7 cellular contexts compared by ENCODE assay signal in genomic region chr14:50260511-50260910, GRCh38. TPM values are rescaled to one million over a fixed set of nuclear protein-coding genes. Genes with fewer than 3 reads are reported as not detected.
A peak's percentile ranks its signal among the peaks of the same experiment; 100 is the strongest.
DNase-seq lines count a peak whose midpoint lies in the region; ATAC-seq and TF ChIP-seq lines count a peak whose summit lies in the region.

No MANE protein-coding gene starts in this region.

- ATAC-seq in psoas muscle, result peak in 2 of 4 donors; percentile 50 to 70

- WGBS in GM23248 (ENCODE audit: low coverage in 1 of 2, low lambda C conversion rate in 2 of 2, missing lambda C conversion rate in 2 of 2), 2 experiments, result 56% methylated on average over 3 of the region's 3 CpGs
- WGBS in psoas muscle, 3 donors, result 27 to 39% (median 30%) methylated on average over 3 of the region's 3 CpGs

- TF ChIP-seq CTCF in fibroblast of mammary gland (conservative IDR thresholded peaks at IDR 0.05; ENCODE audit: control insufficient read depth, insufficient read depth, low read depth, low read length) (peak; percentile 66), psoas muscle (IDR thresholded peaks at IDR 0.05) (peak; percentile 37)

- in situ Hi-C loops in GM23248 (cut with MboI) (no loop called here), SK-MEL-5 (cut with HindIII; ENCODE audit: low pct_unique_long_range_greater_than_20kb, low sequenced_read_pairs) (no loop called here)

- H4K20me1 ChIP-seq in GM23248 (ENCODE audit: insufficient read depth), result no peaks in the 10 kb centered on the region

- H3F3A ChIP-seq in GM23248 (ENCODE audit: insufficient read depth), result no peaks in the 10 kb centered on the region

- H3K9ac ChIP-seq in GM23248, result no peak overlapping the region

- H2AFZ ChIP-seq in GM23248, result no peak overlapping the region

- H3K4me3 ChIP-seq in GM23248 (no peak overlapping the region), fibroblast of mammary gland (ENCODE audit: control insufficient read depth, low read depth, low read length) (no peak overlapping the region), psoas muscle (no peak overlapping the region)

- no peaks in the 10 kb centered on the region for H3K4me1 ChIP-seq in GM23248 (ENCODE audit: insufficient read depth)
- H3K4me1 ChIP-seq in psoas muscle, result peaks cover 15% of the 10 kb centered on the region

- H3K27me3 ChIP-seq in GM23248 (replicated peaks; ENCODE audit: insufficient read depth) (no peaks in the 10 kb centered on the region), psoas muscle (ENCODE audit: insufficient read depth in 3 of 3, low read length in 2 of 3) (no peaks in the 10 kb centered on the region)

- H3K9me3 ChIP-seq in GM23248 (ENCODE audit: low read depth) (no peaks in the 10 kb centered on the region), psoas muscle (no peaks in the 10 kb centered on the region)

- DNase-seq in DMS114 treated with DMSO at 0.1 percent for 48 hours (lab: John Stamatoyannopoulos, UW; ENCODE audit: unreplicated experiment) (peak; percentile 8), GM23248 (peak; percentile 65), SK-MEL-5 (ENCODE audit: low read depth, low spot score) (peak; percentile 62), fibroblast of mammary gland (ENCODE audit: low read depth) (peak; percentile 58), psoas muscle (no peak), LoVo (ENCODE audit: low spot score) (no peak)
- DNase-seq in activated CD4-positive, CD25-positive, alpha-beta regulatory T cell treated with anti-CD3 and anti-CD28 coated beads, Interleukin-2, amount 50 U/mL, for 72 hours, result no peak

- intact Hi-C loops in psoas muscle (cut with DNase I), result no loop called here

- H3K9me2 ChIP-seq in GM23248 (ENCODE audit: insufficient read depth), result no peaks in the 10 kb centered on the region

- H3K4me2 ChIP-seq in GM23248 (ENCODE audit: unreplicated experiment), result no peak overlapping the region

- H3K79me2 ChIP-seq in GM23248 (ENCODE audit: insufficient read depth), result no peaks in the 10 kb centered on the region

- H3K36me3 ChIP-seq in GM23248 (ENCODE audit: low read depth) (no peaks in the 10 kb centered on the region), psoas muscle (ENCODE audit: insufficient read depth in 1 of 2, low read depth in 1 of 2) (peaks cover 0 to 7% of the 10 kb centered on the region in 2 donors)

- H3K27ac ChIP-seq in GM23248 (no peak overlapping the region), psoas muscle (no peak overlapping the region)

RNA-seq across cellular contexts. Expression of gene SOS2, which starts 29.1 kb away (rescaled TPM):
- 13.7 and 14.0 TPM in 2 replicates for total RNA-seq in GM23248 (2014; rRNA removed; shearing (Covaris generic))
- polyA plus RNA-seq in GM23248 (2016; fragmentation: Nextera tagmentation; extraction: Ambion mirVana) (2.6 and 3.2 TPM in 2 replicates), psoas muscle (10 to 100 TPM; 19.4 to 38.6 (median 22.1) TPM)
- 16.4 and 19.3 TPM in 2 replicates for total RNA-seq in SK-MEL-5 (2014; rRNA removed; shearing (Covaris generic))
- 16.2 and 16.3 TPM in 2 replicates for polyA plus RNA-seq in SK-MEL-5 (2015; cell fraction: cytosol; rRNA removed)
- 22.6 and 26.8 TPM in 2 replicates for polyA plus RNA-seq in SK-MEL-5 (2015; cell fraction: nucleus; rRNA removed)
- 10 to 100 TPM; 45.0 to 55.1 (median 52.9) TPM for total RNA-seq in psoas muscle

RNA-seq across cellular contexts. Expression of gene L2HGDH, which starts 51.5 kb away (rescaled TPM):
- total RNA-seq in GM23248 (2014; rRNA removed; shearing (Covaris generic)), result 1.3 and 2.6 TPM in 2 replicates
- polyA plus RNA-seq in GM23248 (2016; fragmentation: Nextera tagmentation; extraction: Ambion mirVana), result 1.8 and 2.0 TPM in 2 replicates
- 6.4 and 8.5 TPM in 2 replicates for total RNA-seq in SK-MEL-5 (2014; rRNA removed; shearing (Covaris generic))
- polyA plus RNA-seq in SK-MEL-5 (2015; cell fraction: cytosol; rRNA removed), result 8.7 and 10.1 TPM in 2 replicates
- polyA plus RNA-seq in SK-MEL-5 (2015; cell fraction: nucleus; rRNA removed), result 5.5 and 6.5 TPM in 2 replicates
- total RNA-seq in psoas muscle, result 10 to 100 TPM in 3 of 4 donors, 1 to 10 TPM in 1; 9.3 to 10.9 (median 10.2) TPM
- 10 to 100 TPM in 1 of 3 donors, 1 to 10 TPM in 2; 3.5 to 10.4 (median 4.9) TPM for polyA plus RNA-seq in psoas muscle

RNA-seq across cellular contexts. Expression of gene DMAC2L, which starts 51.6 kb away (rescaled TPM):
- total RNA-seq in GM23248 (2014; rRNA removed; shearing (Covaris generic)), result 4.4 and 7.8 TPM in 2 replicates
- polyA plus RNA-seq in GM23248 (2016; fragmentation: Nextera tagmentation; extraction: Ambion mirVana) (12.3 and 15.9 TPM in 2 replicates), psoas muscle (10 to 100 TPM; 21.7 to 36.6 (median 26.6) TPM)
- 13.0 and 14.2 TPM in 2 replicates for total RNA-seq in SK-MEL-5 (2014; rRNA removed; shearing (Covaris generic))
- 15.6 and 22.9 TPM in 2 replicates for polyA plus RNA-seq in SK-MEL-5 (2015; cell fraction: cytosol; rRNA removed)
- polyA plus RNA-seq in SK-MEL-5 (2015; cell fraction: nucleus; rRNA removed), result 16.7 and 24.1 TPM in 2 replicates
- 10 to 100 TPM; 26.7 to 43.5 (median 35.1) TPM for total RNA-seq in psoas muscle

Comparison
In these comparisons a context has a peak if more than half of its experiments do, and no peak if none do; other contexts are left out.
1. DNase-seq: peak in DMS114 treated with DMSO at 0.1 percent for 48 hours (single experiment), GM23248 (single experiment), SK-MEL-5 (single experiment) and fibroblast of mammary gland (single experiment); none in psoas muscle (0 of 2), LoVo (single experiment) and activated CD4-positive, CD25-positive, alpha-beta regulatory T cell treated with anti-CD3 and anti-CD28 coated beads, Interleukin-2, amount 50 U/mL, for 72 hours (single experiment).